In the genomic region with DNA sequence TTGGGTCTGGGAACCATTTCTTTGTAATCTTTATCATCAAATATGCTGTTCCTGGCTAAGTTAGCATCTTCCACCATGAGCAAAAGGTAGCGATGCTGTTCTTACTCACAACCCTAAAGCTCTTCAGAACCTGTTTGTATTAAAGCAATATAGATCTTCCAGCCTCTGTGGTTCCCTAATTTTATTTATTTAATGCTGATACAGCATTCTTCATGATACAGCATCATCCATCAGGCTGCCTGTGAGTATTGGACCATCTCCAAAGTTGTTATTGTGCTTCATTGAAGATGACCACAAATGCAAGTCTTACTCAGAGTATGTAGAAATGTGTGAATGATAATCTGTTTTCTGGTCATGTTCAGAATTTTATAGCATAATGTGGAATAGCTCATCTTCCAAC, we compare ENCODE assay signal across 36 cellular contexts. TPM values are rescaled to one million over a fixed set of nuclear protein-coding genes. Genes with fewer than 3 reads are reported as not detected.
"Had no signal": no experiment of that assay in that cellular context is flagged by ENCODE, and none has a peak within 500 bp of the region (broad histone marks: within the 10 kb centered on the region; RNA-seq: fewer than 3 reads in every experiment).

No MANE protein-coding gene starts in this region.

- H3K9me3 ChIP-seq: ascending aorta, body of pancreas, breast epithelium, Peyer's patch, SJSA1, SK-N-SH had no signal

- H3K4me1 ChIP-seq: ascending aorta, body of pancreas, breast epithelium, Peyer's patch, SJSA1 had no signal

- H3K36me3 ChIP-seq: ascending aorta, breast epithelium, Peyer's patch, SJSA1, WERI-Rb-1 had no signal

- H3K27me3 ChIP-seq: ascending aorta, body of pancreas, breast epithelium, Peyer's patch, SJSA1 had no signal

- DNase-seq: activated CD4-positive, alpha-beta memory T cell treated with anti-CD3 and anti-CD28 coated beads, Interleukin-2, amount 10 ng/mL, durations not matched to agents 7 days and 5 days; activated CD4-positive, alpha-beta T cell treated with anti-CD3 and anti-CD28 coated beads for 1 hour; activated CD4-positive, alpha-beta T cell treated with anti-CD3 and anti-CD28 coated beads for 48 hours; activated CD4-positive, CD25-positive, alpha-beta regulatory T cell; activated CD8-positive, alpha-beta memory T cell treated with anti-CD3 and anti-CD28 coated beads for 24 hours; activated CD8-positive, alpha-beta memory T cell treated with anti-CD3 and anti-CD28 coated beads, Interleukin-2, amount 10 ng/mL, durations not matched to agents 7 days and 5 days; activated CD8-positive, alpha-beta memory T cell treated with anti-CD3 and anti-CD28 coated beads, Interleukin-2, amount 50 U/mL, for 48 hours; activated effector memory CD4-positive, alpha-beta T cell treated with anti-CD3 and anti-CD28 coated beads, Interleukin-2, amount 50 U/mL, for 16 hours; activated naive CD4-positive, alpha-beta T cell; activated naive CD4-positive, alpha-beta T cell treated with anti-CD3 and anti-CD28 coated beads, Interleukin-2, amount 50 U/mL, for 16 hours; activated naive CD8-positive, alpha-beta T cell treated with anti-CD3 and anti-CD28 coated beads for 36 hours; amygdala; body of pancreas; MM.1S; MV-4-11; NCI-H1092; NCI-H1436 treated with DMSO at 0.1 percent for 48 hours; NCI-H1694 treated with DMSO at 0.1 percent for 48 hours; NCI-H2029; NCI-H345; NCI-H524 treated with DMSO at 0.1 percent for 48 hours; PC-3; Peyer's patch; RPMI8226; SHP77 treated with DMSO at 0.1 percent for 48 hours; SK-N-SH; T-helper 1 cell; T-helper 9 cell; WERI-Rb-1 had no signal

- ATAC-seq: activated CD8-positive, alpha-beta memory T cell treated with anti-CD3 and anti-CD28 coated beads, Interleukin-2, amount 10 ng/mL, durations not matched to agents 7 days and 5 days; body of pancreas; PC-3 had no signal

- H3K27me3 Mint-ChIP-seq: activated CD4-positive, alpha-beta memory T cell treated with anti-CD3 and anti-CD28 coated beads, Interleukin-2, amount 10 ng/mL, durations not matched to agents 7 days and 5 days; activated naive CD8-positive, alpha-beta T cell treated with anti-CD3 and anti-CD28 coated beads for 36 hours had no signal

- H3K4me3 Mint-ChIP-seq: activated CD4-positive, alpha-beta memory T cell treated with anti-CD3 and anti-CD28 coated beads, Interleukin-2, amount 10 ng/mL, durations not matched to agents 7 days and 5 days; activated CD8-positive, alpha-beta memory T cell treated with anti-CD3 and anti-CD28 coated beads, Interleukin-2, amount 10 ng/mL, durations not matched to agents 7 days and 5 days; activated naive CD8-positive, alpha-beta T cell treated with anti-CD3 and anti-CD28 coated beads for 36 hours had no signal

- H3K9ac ChIP-seq: KMS-11, SK-N-SH had no signal

- H3K27ac Mint-ChIP-seq: activated CD4-positive, alpha-beta memory T cell treated with anti-CD3 and anti-CD28 coated beads, Interleukin-2, amount 10 ng/mL, durations not matched to agents 7 days and 5 days; activated CD8-positive, alpha-beta memory T cell treated with anti-CD3 and anti-CD28 coated beads, Interleukin-2, amount 10 ng/mL, durations not matched to agents 7 days and 5 days; activated naive CD8-positive, alpha-beta T cell treated with anti-CD3 and anti-CD28 coated beads for 36 hours had no signal

- H3K4me2 ChIP-seq: KMS-11, SK-N-SH had no signal

- H3K4me3 ChIP-seq: ascending aorta, body of pancreas, breast epithelium, Peyer's patch, SJSA1 had no signal

- H3K27ac ChIP-seq: ascending aorta, body of pancreas, breast epithelium, KMS-11, Peyer's patch, SJSA1, WERI-Rb-1 had no signal

RNA-seq across cellular contexts. Expression of a gene that starts 40.9 kb away (rescaled TPM):
- total RNA-seq: ascending aorta, body of pancreas, cardiac septum, LHCN-M2, NCI-H460, PC-3, SJSA1 had no signal
- polyA plus RNA-seq: SK-N-SH had no signal
